ENCODE assay signal across 8 cellular contexts in genomic region chr12:8544295-8544694, GRCh38. TPM values are rescaled to one million over a fixed set of nuclear protein-coding genes. Genes with fewer than 3 reads are reported as not detected.
DNase-seq lines count a peak whose midpoint lies in the region; ATAC-seq and TF ChIP-seq lines count a peak whose summit lies in the region.

No MANE protein-coding gene starts in this region.

- H3K4me2 ChIP-seq in SK-N-SH: no peak overlapping the region

- CTCF ChIA-PET in BJ (lab: Yijun Ruan, JAX): interaction anchor here (0.6 to 3.0 kb wide), 41 partner anchors 9 to 505 kb away, joined by 3 to 35 read pairs (median 5); partner anchors contain the start of genes A2ML1 and AICDA
- CTCF ChIA-PET in SK-N-SH (lab: Yijun Ruan, JAX): interaction anchor here (0.6 to 2.5 kb wide), 41 partner anchors 10 to 647 kb away, joined by 3 to 33 read pairs (median 5); partner anchors contain the start of genes A2ML1 and AICDA
- CTCF ChIA-PET in activated naive CD4-positive, alpha-beta T cell treated with anti-CD3 and anti-CD28 coated beads, Interleukin-2, amount 10 ng/mL, durations not matched to agents 7 days and 5 days (lab: Charles Lee): interaction anchor here (0.6 to 2.6 kb wide), 30 partner anchors 8 to 505 kb away, joined by 3 to 29 read pairs (median 4); partner anchors contain the start of gene AICDA

- H3K9me2 ChIP-seq in SK-N-SH: no peaks in the 10 kb centered on the region

- H4K20me1 ChIP-seq in SK-N-SH (ENCODE audit: insufficient read depth): no peaks in the 10 kb centered on the region

- no peak overlapping the region for H2AFZ ChIP-seq in SK-N-SH (ENCODE audit: low read depth)

- peaks cover 10% of the 10 kb centered on the region for H3K4me1 Mint-ChIP-seq in activated naive CD4-positive, alpha-beta T cell treated with anti-CD3 and anti-CD28 coated beads, Interleukin-2, amount 10 ng/mL, durations not matched to agents 7 days and 5 days
- H3K4me1 Mint-ChIP-seq in glutamatergic neuron (ENCODE audit: low read depth, unreplicated experiment): no peaks in the 10 kb centered on the region

- no peaks in the 10 kb centered on the region for H3K9me3 ChIP-seq in SK-N-SH

- no peak for TF ChIP-seq EP300 in SK-N-SH (IDR thresholded peaks at IDR 0.05; ENCODE audit: borderline replicate concordance in 1 of 2, low read depth in 1 of 2, low read length in 1 of 2)

- H3K27me3 ChIP-seq in BJ (ENCODE audit: control insufficient read depth, insufficient read depth, low read length) (no peaks in the 10 kb centered on the region), SK-N-SH (ENCODE audit: insufficient read depth) (no peaks in the 10 kb centered on the region; the same call in 1 of the 2 replicates)

- H3K79me2 ChIP-seq in SK-N-SH (ENCODE audit: insufficient read depth): no peaks in the 10 kb centered on the region

- TF ChIP-seq RAD21 in SK-N-SH (IDR thresholded peaks at IDR 0.05; ENCODE audit: low read length): peak; percentile 68

- H3K36me3 ChIP-seq in BJ (ENCODE audit: control insufficient read depth, insufficient read depth, low read length) (no peaks in the 10 kb centered on the region), SK-N-SH (replicated peaks in 1 of 2; ENCODE audit: control insufficient read depth in 1 of 2, insufficient read depth in 2 of 2, low read length in 1 of 2) (no peaks in the 10 kb centered on the region)

- H3K27ac ChIP-seq in SK-N-SH (ENCODE audit: low read depth in 2 of 2, low read length in 1 of 2): no peak overlapping the region

- POLR2A ChIA-PET in BJ (lab: Charles Lee): interaction anchor here (0.9 kb wide), 1 partner anchor 137 kb away, joined by 4 read pairs; no protein-coding TSS in a partner anchor
- POLR2A ChIA-PET in SK-N-SH (lab: Yijun Ruan, JAX): interaction anchor here (0.8 kb wide), 1 partner anchor 22 kb away, joined by 3 read pairs; no protein-coding TSS in a partner anchor

- peak; percentile 90 for TF ChIP-seq CTCF in BJ (IDR thresholded peaks at IDR 0.05; ENCODE audit: insufficient read depth, low read depth, low read length)
- TF ChIP-seq CTCF in LNCaP clone FGC (IDR thresholded peaks at IDR 0.05; ENCODE audit: control insufficient read depth, extremely low read depth, insufficient read depth): peak; percentile 83
- TF ChIP-seq CTCF in SK-N-SH (IDR thresholded peaks at IDR 0.05): peak; percentile 97
- peak; percentile 98 for TF ChIP-seq CTCF in glutamatergic neuron (IDR thresholded peaks at IDR 0.05; ENCODE audit: partially characterized antibody, unreplicated experiment)

- H3F3A ChIP-seq in SK-N-SH (replicated peaks; ENCODE audit: insufficient read depth): no peaks in the 10 kb centered on the region

- WGBS in SK-N-SH (ENCODE audit: low lambda C conversion rate): 2% methylated on average over 3 of the region's 3 CpGs

- no peak overlapping the region for H3K27ac Mint-ChIP-seq in activated naive CD4-positive, alpha-beta T cell treated with anti-CD3 and anti-CD28 coated beads, Interleukin-2, amount 10 ng/mL, durations not matched to agents 7 days and 5 days
- H3K27ac Mint-ChIP-seq in glutamatergic neuron (ENCODE audit: unreplicated experiment): no peak overlapping the region

- DNase-seq in BJ (ENCODE audit: low read depth) (peak; percentile 4), LNCaP clone FGC (ENCODE audit: low read depth) (peak; percentile 25), SK-N-SH (peak; percentile 49), glutamatergic neuron (peak; percentile 70), pulmonary artery endothelial cell (ENCODE audit: low read depth, low spot score) (peak; percentile 22)
- peak; percentile 85 for DNase-seq in activated naive CD4-positive, alpha-beta T cell treated with anti-CD3 and anti-CD28 coated beads, Interleukin-2, amount 10 ng/mL, durations not matched to agents 7 days and 5 days

- H3K27me3 Mint-ChIP-seq in activated naive CD4-positive, alpha-beta T cell treated with anti-CD3 and anti-CD28 coated beads, Interleukin-2, amount 10 ng/mL, durations not matched to agents 7 days and 5 days: peaks cover 30% of the 10 kb centered on the region
- no peaks in the 10 kb centered on the region for H3K27me3 Mint-ChIP-seq in glutamatergic neuron (ENCODE audit: unreplicated experiment)

- H3K4me3 ChIP-seq in BJ (ENCODE audit: low read depth, low read length) (no peak overlapping the region), LNCaP clone FGC (ENCODE audit: low read depth, low read length) (no peak overlapping the region), SK-N-SH (ENCODE audit: low read depth in 2 of 2, low read length in 1 of 2) (peak overlapping the region in 1 of 2 experiments; percentile 45; a peak in 1 of 4 replicates)

- H3K4me1 ChIP-seq in SK-N-SH (ENCODE audit: control insufficient read depth in 1 of 2, insufficient read depth in 2 of 2, low read depth in 1 of 2, low read length in 1 of 2): no peaks in the 10 kb centered on the region

- no peak overlapping the region for H3K9ac ChIP-seq in SK-N-SH

- H3K4me3 Mint-ChIP-seq in activated naive CD4-positive, alpha-beta T cell treated with anti-CD3 and anti-CD28 coated beads, Interleukin-2, amount 10 ng/mL, durations not matched to agents 7 days and 5 days: no peak overlapping the region
- H3K4me3 Mint-ChIP-seq in glutamatergic neuron (ENCODE audit: unreplicated experiment): no peak overlapping the region

- H3K36me3 Mint-ChIP-seq in activated naive CD4-positive, alpha-beta T cell treated with anti-CD3 and anti-CD28 coated beads, Interleukin-2, amount 10 ng/mL, durations not matched to agents 7 days and 5 days: no peaks in the 10 kb centered on the region
- H3K36me3 Mint-ChIP-seq in glutamatergic neuron (ENCODE audit: unreplicated experiment): no peaks in the 10 kb centered on the region

- H3K9me3 Mint-ChIP-seq in activated naive CD4-positive, alpha-beta T cell treated with anti-CD3 and anti-CD28 coated beads, Interleukin-2, amount 10 ng/mL, durations not matched to agents 7 days and 5 days: no peaks in the 10 kb centered on the region
- no peaks in the 10 kb centered on the region for H3K9me3 Mint-ChIP-seq in glutamatergic neuron (ENCODE audit: unreplicated experiment)

- ATAC-seq in GM19351 (IDR thresholded peaks at IDR 0.05; ENCODE audit: unreplicated experiment) (peak; percentile 57), GM18867 (IDR thresholded peaks at IDR 0.05; ENCODE audit: unreplicated experiment) (no peak)

TF ChIP-seq in SK-N-SH, 30 proteins besides CTCF, POLR2A, EP300 and RAD21:
- TF ChIP-seq SMC3 (IDR thresholded peaks at IDR 0.05; ENCODE audit: low read depth, low read length): peak; percentile 51
- TF ChIP-seq MEF2A (IDR thresholded peaks at IDR 0.05; ENCODE audit: borderline replicate concordance, low read depth): no peak

RNA-seq across cellular contexts. Expression of gene CLEC4E, which starts 3.6 kb away (rescaled TPM):
- polyA plus RNA-seq in BJ (2011; rRNA removed) (not detected in 2 replicates), SK-N-SH (2012; rRNA removed) (not detected in 2 replicates)
- not detected in 2 replicates for polyA minus RNA-seq in BJ (2011; rRNA and poly(A)+ RNA removed)
- not detected in 2 replicates for polyA plus RNA-seq in SK-N-SH (2012; cell fraction: cytosol; rRNA removed)
- not detected in 2 replicates for polyA plus RNA-seq in SK-N-SH (2012; cell fraction: nucleus; rRNA removed)
- total RNA-seq in glutamatergic neuron (ENCODE audit: unreplicated experiment) (not detected), pulmonary artery endothelial cell (not detected in 2 replicates)

RNA-seq across cellular contexts. Expression of gene CLEC4D, which starts 31.0 kb away (rescaled TPM):
- polyA plus RNA-seq in BJ (2011; rRNA removed) (not detected in 2 replicates), SK-N-SH (2012; rRNA removed) (not detected in 2 replicates)
- polyA minus RNA-seq in BJ (2011; rRNA and poly(A)+ RNA removed): not detected in 2 replicates
- polyA plus RNA-seq in SK-N-SH (2012; cell fraction: cytosol; rRNA removed): not detected in 2 replicates
- not detected in 2 replicates for polyA plus RNA-seq in SK-N-SH (2012; cell fraction: nucleus; rRNA removed)
- total RNA-seq in glutamatergic neuron (ENCODE audit: unreplicated experiment) (not detected), pulmonary artery endothelial cell (not detected in 2 replicates)

Comparison
In these comparisons a context has a peak if more than half of its experiments do, and no peak if none do; other contexts are left out.
1. DNase-seq: peak in every context shown above with its lines; median percentile 85 in activated naive CD4-positive, alpha-beta T cell treated with anti-CD3 and anti-CD28 coated beads, Interleukin-2, amount 10 ng/mL, durations not matched to agents 7 days and 5 days; 70 in glutamatergic neuron; 49 in SK-N-SH; 25 in LNCaP clone FGC; 22 in pulmonary artery endothelial cell; 4 in BJ.